Comparison of ENCODE assay signal across 13 cellular contexts in genomic region chr10:103669243-103669929, GRCh38.
A peak's percentile ranks its signal among the peaks of the same experiment; 100 is the strongest.
DNase-seq lines count a peak whose midpoint lies in the region; ATAC-seq and TF ChIP-seq lines count a peak whose summit lies in the region.
"Had no signal": no experiment of that assay in that cellular context is flagged by ENCODE, and none has a peak within 500 bp of the region (broad histone marks: within the 10 kb centered on the region; RNA-seq: fewer than 3 reads in every experiment).

No MANE protein-coding gene starts in this region.

- ATAC-seq in heart left ventricle (no peak), left cardiac atrium (no peak), WTC11 (peak; percentile 29), left lung (no peak), HG02571 (IDR thresholded peaks at IDR 0.05; ENCODE audit: unreplicated experiment) (no peak)

- H3K27me3 Mint-ChIP-seq in WTC11 (ENCODE audit: low read depth) = no peaks in the 10 kb centered on the region
- H3K27me3 Mint-ChIP-seq: IgD-negative memory B cell had no signal

- peak overlapping the region in 9 of 12 donors; percentile 36 to 75 (median 64) for H3K27ac ChIP-seq in heart left ventricle
- H3K27ac ChIP-seq in left lung = peak overlapping the region; percentile 3 to 19
- H3K27ac ChIP-seq in tibial nerve = peak overlapping the region; percentile 40 to 97 (median 70)
- no peak overlapping the region for H3K27ac ChIP-seq in testis
- H3K27ac ChIP-seq: ascending aorta had no signal

- TF ChIP-seq EP300 in tibial nerve (IDR thresholded peaks at IDR 0.05) = no peak

- H3K4me1 ChIP-seq in heart left ventricle (peaks cover 3 to 72% (median 43%) of the 10 kb centered on the region in 12 donors), left lung (peaks cover 6 to 25% of the 10 kb centered on the region in 2 donors), tibial nerve (peaks cover 0 to 87% (median 44%) of the 10 kb centered on the region in 4 donors), testis (peaks cover 34% of the 10 kb centered on the region)

- peak overlapping the region in 3 of 12 donors; percentile 34 to 50 (median 48) for H3K4me3 ChIP-seq in heart left ventricle
- H3K4me3 ChIP-seq in left lung = no peak overlapping the region
- H3K4me3 ChIP-seq in tibial nerve = no peak overlapping the region
- no peak overlapping the region for H3K4me3 ChIP-seq in testis

- no peaks in the 10 kb centered on the region for H3K9me3 Mint-ChIP-seq in WTC11
- H3K9me3 Mint-ChIP-seq: IgD-negative memory B cell had no signal

- intact Hi-C loops in heart left ventricle (cut with DNase I) = loop anchor here in 2 of 10 donors (2.0 to 5.0 kb wide), 2 partner anchors 55 to 62 kb away; no protein-coding TSS in a partner anchor
- intact Hi-C loops in left cardiac atrium (cut with DNase I) = no loop called here
- intact Hi-C loops in left lung (cut with DNase I) = no loop called here
- intact Hi-C loops in testis (cut with DNase I; ENCODE audit: low total_unique reads) = no loop called here

- no peak overlapping the region for H3K4me3 Mint-ChIP-seq in WTC11

- no peak for TF ChIP-seq CTCF in heart left ventricle (IDR thresholded peaks at IDR 0.05)
- TF ChIP-seq CTCF in WTC11 (IDR thresholded peaks at IDR 0.05) = no peak
- TF ChIP-seq CTCF in left lung (IDR thresholded peaks at IDR 0.05) = no peak
- no peak for TF ChIP-seq CTCF in tibial nerve (IDR thresholded peaks at IDR 0.05)
- no peak for TF ChIP-seq CTCF in testis (IDR thresholded peaks at IDR 0.05)

- peak overlapping the region; percentile 95 for H3K27ac Mint-ChIP-seq in WTC11

- POLR2A ChIA-PET in WTC11 (lab: Charles Lee) = no interaction called here

- CTCF ChIA-PET in WTC11 (lab: Charles Lee) = interaction anchor here (0.6 to 3.0 kb wide), 6 partner anchors 8 to 184 kb away, joined by 3 to 15 read pairs (median 5); no protein-coding TSS in a partner anchor

- DNase-seq in heart left ventricle (no peak), left cardiac atrium (no peak), WTC11 (ENCODE audit: low spot score) (no peak), left lung (no peak), tibial nerve (ENCODE audit: low spot score in 2 of 2) (no peak), testis (no peak), amygdala (lab: John Stamatoyannopoulos, UW) (no peak)
- DNase-seq: effector memory CD4-positive, alpha-beta T cell; NCI-H1105 treated with DMSO at 0.1 percent for 48 hours; SW 1271 had no signal

- H3K27me3 ChIP-seq in heart left ventricle = no peaks in the 10 kb centered on the region
- no peaks in the 10 kb centered on the region for H3K27me3 ChIP-seq in left lung
- no peaks in the 10 kb centered on the region for H3K27me3 ChIP-seq in tibial nerve
- no peaks in the 10 kb centered on the region for H3K27me3 ChIP-seq in testis
- H3K27me3 ChIP-seq: ascending aorta had no signal

- H3K9me3 ChIP-seq in heart left ventricle = no peaks in the 10 kb centered on the region
- H3K9me3 ChIP-seq in left lung = no peaks in the 10 kb centered on the region
- no peaks in the 10 kb centered on the region for H3K9me3 ChIP-seq in tibial nerve
- H3K9me3 ChIP-seq in testis = no peaks in the 10 kb centered on the region
- H3K9me3 ChIP-seq: ascending aorta had no signal

- H3K4me1 Mint-ChIP-seq in WTC11 = peaks cover 28% of the 10 kb centered on the region

- H3K36me3 ChIP-seq in heart left ventricle (no peaks in the 10 kb centered on the region), left lung (no peaks in the 10 kb centered on the region), tibial nerve (no peaks in the 10 kb centered on the region), testis (ENCODE audit: low read depth, missing control alignments) (no peaks in the 10 kb centered on the region)
- H3K36me3 ChIP-seq: ascending aorta had no signal

- H3K36me3 Mint-ChIP-seq in WTC11 = no peaks in the 10 kb centered on the region

- TF ChIP-seq POLR2A in heart left ventricle (IDR thresholded peaks at IDR 0.05) (no peak), tibial nerve (IDR thresholded peaks at IDR 0.05) (no peak), testis (IDR thresholded peaks at IDR 0.05) (no peak)

- 64 to 88% (median 77%) methylated on average over 6 of the region's 6 CpGs for WGBS in heart left ventricle, 4 donors
- WGBS in tibial nerve, 2 donors = 72 to 84% methylated on average over 6 of the region's 6 CpGs
- WGBS in testis, 2 donors = 65 to 73% methylated on average over 5 to 6 of the region's 6 CpGs

TF ChIP-seq in WTC11, 78 proteins besides CTCF, POLR2A, EP300 and RAD21:
- TF ChIP-seq GTF2I (CRISPR knock-in tag; conservative IDR thresholded peaks at IDR 0.05) (no peak), ZNF232 (CRISPR knock-in tag; IDR thresholded peaks at IDR 0.05) (no peak)
- TF ChIP-seq, protein P1, sequence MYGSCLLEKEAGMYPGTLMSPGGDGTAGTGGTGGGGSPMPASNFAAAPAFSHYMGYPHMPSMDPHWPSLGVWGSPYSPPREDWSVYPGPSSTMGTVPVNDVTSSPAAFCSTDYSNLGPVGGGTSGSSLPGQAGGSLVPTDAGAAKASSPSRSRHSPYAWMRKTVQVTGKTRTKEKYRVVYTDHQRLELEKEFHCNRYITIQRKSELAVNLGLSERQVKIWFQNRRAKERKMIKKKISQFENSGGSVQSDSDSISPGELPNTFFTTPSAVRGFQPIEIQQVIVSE (CRISPR knock-in tag; IDR thresholded peaks at IDR 0.05; ENCODE audit: borderline replicate concordance) = no peak
TF ChIP-seq in WTC11: peak in this region for 0.

Comparison
In these comparisons a context has a peak if more than half of its experiments do, and no peak if none do; other contexts are left out.
1. H3K27ac ChIP-seq: peak in heart left ventricle (9 of 12), left lung (2 of 2) and tibial nerve (4 of 4); none in testis (0 of 2).